8 cellular contexts compared by ENCODE assay signal in the genomic region with DNA sequence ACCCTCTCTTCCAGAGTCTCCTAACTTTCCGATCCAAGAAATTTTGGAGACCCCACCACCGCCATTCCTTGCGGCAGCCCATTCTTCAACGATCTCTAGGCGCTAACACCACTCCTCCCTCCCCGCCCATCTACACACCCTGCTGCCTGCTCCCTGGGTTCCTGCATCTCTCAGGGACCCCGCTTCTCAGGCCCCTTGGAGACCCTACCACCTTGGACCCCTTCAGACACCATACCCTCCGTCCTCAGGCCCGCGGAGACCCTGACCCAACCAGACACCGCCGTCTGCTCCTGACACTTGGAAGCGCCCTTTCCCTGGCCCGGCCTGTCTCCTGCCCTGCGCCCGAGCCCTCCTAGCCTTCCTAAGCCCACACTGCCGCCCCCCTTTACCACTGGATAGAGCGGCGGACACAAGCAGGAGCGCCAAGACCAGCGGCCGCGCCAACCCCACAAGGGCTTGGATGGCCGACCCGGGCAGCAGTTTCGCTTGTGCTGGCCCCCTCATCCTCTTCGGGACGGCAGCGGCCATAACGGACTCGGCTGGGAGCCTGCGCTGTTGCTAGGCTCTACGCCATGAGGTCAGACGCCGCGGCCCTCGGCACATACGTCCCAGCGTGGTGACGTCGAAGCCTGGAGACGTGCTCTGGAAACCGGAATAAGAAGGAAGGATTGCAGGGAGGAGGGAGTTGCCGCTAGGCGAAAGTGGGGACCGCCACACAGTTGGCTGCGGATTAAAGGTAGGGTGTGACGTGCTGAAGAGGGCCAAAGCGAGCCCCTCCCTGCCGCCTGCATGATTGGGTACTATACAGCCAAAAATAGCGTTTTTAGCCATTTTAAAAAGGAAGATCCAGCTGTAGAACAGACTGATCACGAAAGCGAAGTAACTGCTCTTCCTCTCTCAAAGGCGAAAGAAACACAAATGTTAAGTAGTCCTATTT. TPM values are rescaled to one million over a fixed set of nuclear protein-coding genes. Genes with fewer than 3 reads are reported as not detected.
A peak's percentile ranks its signal among the peaks of the same experiment; 100 is the strongest.
DNase-seq lines count a peak whose midpoint lies in the region; ATAC-seq and TF ChIP-seq lines count a peak whose summit lies in the region.

A gene (minus strand): TSS at position 569 of the 937 bp plus-strand sequence. CDS start 41 bp downstream, at position 528.

- TF ChIP-seq POLR2A in testis (IDR thresholded peaks at IDR 0.05) = peak; percentile 53

- H3K27me3 ChIP-seq in testis = no peaks in the 10 kb centered on the region

- no peaks in the 10 kb centered on the region for H3K27me3 Mint-ChIP-seq in activated naive CD8-positive, alpha-beta T cell

- H3K4me1 Mint-ChIP-seq in activated naive CD8-positive, alpha-beta T cell (ENCODE audit: low read depth) = peaks cover 55% of the 10 kb centered on the region

- ATAC-seq in HG02623 (IDR thresholded peaks at IDR 0.05; ENCODE audit: unreplicated experiment) = peak; percentile 94
- peak; percentile 98 for ATAC-seq in omental fat pad (ENCODE audit: low FRiP score)

- H3K9me3 ChIP-seq in testis = no peaks in the 10 kb centered on the region

- peak within 1 kb of the TSS; percentile 92 for H3K27ac Mint-ChIP-seq in activated naive CD8-positive, alpha-beta T cell

- no peaks in the 10 kb centered on the region for H3K4me1 ChIP-seq in testis

- H3K9me3 Mint-ChIP-seq in activated naive CD8-positive, alpha-beta T cell (ENCODE audit: low read depth) = peaks cover 3% of the 10 kb centered on the region

- 1 to 3% methylated on average over 33 to 54 of the region's 54 CpGs for WGBS in testis, 2 donors

- H3K4me3 ChIP-seq in testis = peak within 1 kb of the TSS; percentile 95 to 98

- peaks cover 6% of the 10 kb centered on the region for H3K36me3 Mint-ChIP-seq in activated naive CD8-positive, alpha-beta T cell

- TF ChIP-seq CTCF in GM10266 (IDR thresholded peaks at IDR 0.05; ENCODE audit: control insufficient read depth, insufficient read depth, low read depth, missing control alignments) (no peak), omental fat pad (IDR thresholded peaks at IDR 0.05) (no peak), testis (IDR thresholded peaks at IDR 0.05) (peak in 2 of 3 experiments; percentile 6 to 35)

- no peaks in the 10 kb centered on the region for H3K36me3 ChIP-seq in testis (ENCODE audit: low read depth, missing control alignments)

- peak within 1 kb of the TSS; percentile 91 to 93 for H3K27ac ChIP-seq in testis

- DNase-seq in GM10266 (ENCODE audit: extremely low spot score) (peak; percentile 83), NCI-H1105 (lab: John Stamatoyannopoulos, UW) (peak; percentile 85), SKM-1 treated with dmso at 0.1 percent for 144 hours (lab: John Stamatoyannopoulos, UW; ENCODE audit: unreplicated experiment) (peak; percentile 97), glomerular visceral epithelial cell (ENCODE audit: extremely low spot score) (peak; percentile 98), omental fat pad (ENCODE audit: low spot score) (peak; percentile 90), testis (peak; percentile 99)

- H3K4me3 Mint-ChIP-seq in activated naive CD8-positive, alpha-beta T cell = peak within 1 kb of the TSS; percentile 97

- intact Hi-C loops in testis (cut with DNase I; ENCODE audit: low total_unique reads) = no loop called here

RNA-seq across cellular contexts. Expression of the gene that starts here (rescaled TPM):
- total RNA-seq in omental fat pad = 10 to 100 TPM; 31.3 to 53.1 (median 41.2) TPM
- 10 to 100 TPM; 44.8 to 65.1 TPM for total RNA-seq in testis
- 62.9 TPM for polyA plus RNA-seq in testis (ENCODE audit: insufficient read depth, low read depth, low replicate concordance)

Comparison
In these comparisons a context has a peak if more than half of its experiments do, and no peak if none do; other contexts are left out.
1. Peak in every context shown above with its lines: DNase-seq, ATAC-seq, H3K4me3 ChIP-seq and H3K27ac ChIP-seq.
2. CTCF ChIP-seq: peak in testis (2 of 3); none in GM10266 (single experiment) and omental fat pad (0 of 3).